Comparison of ENCODE assay signal across 9 cellular contexts in the genomic region with DNA sequence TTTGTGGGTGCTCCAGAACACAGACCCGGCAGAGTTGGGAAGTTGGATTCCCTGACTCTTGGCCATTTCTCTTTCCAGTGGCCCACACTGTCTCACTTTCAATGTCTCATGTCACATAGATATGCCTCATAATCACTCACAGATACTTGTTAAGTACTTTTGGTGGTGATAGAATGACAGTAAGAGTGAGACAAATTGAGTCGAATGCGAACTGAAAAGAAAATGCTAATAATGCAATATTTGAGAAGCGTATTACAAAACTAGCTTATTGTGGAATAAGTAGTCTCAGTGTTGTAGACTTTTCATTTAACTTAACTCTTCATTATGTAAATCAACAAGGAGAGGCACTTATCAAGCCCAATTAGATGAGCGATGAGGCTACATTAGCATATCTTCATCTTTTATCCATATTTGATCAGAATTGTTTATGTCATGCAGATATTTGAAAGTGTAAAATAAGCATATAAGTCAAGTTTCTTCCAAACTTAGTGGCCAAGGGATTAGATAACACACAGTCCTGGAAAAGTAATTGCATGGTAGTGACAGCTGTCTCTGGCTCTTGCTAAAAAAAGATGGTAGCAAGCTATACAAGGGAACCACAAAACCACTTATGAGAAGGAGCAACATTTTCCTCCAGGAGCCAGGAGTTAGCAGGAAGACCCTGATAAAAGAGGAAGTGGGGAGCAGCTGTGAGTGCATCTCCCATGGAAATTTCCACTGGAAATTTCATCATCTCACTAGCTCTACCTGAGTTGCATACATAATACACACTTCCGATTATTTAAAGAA.
"Had no signal": no experiment of that assay in that cellular context is flagged by ENCODE, and none has a peak within 500 bp of the region (broad histone marks: within the 10 kb centered on the region; RNA-seq: fewer than 3 reads in every experiment).

No MANE protein-coding gene starts in this region.

- H2AFZ ChIP-seq: GM23338 had no signal

- DNase-seq: H9, HCEC 1CT, IMR-90, KBM-7 had no signal

- H3K4me3 ChIP-seq: GM23338 had no signal

- ATAC-seq: GM23338 had no signal

- H3K9ac ChIP-seq: KMS-11 had no signal

- H3K4me2 ChIP-seq: GM23338, KMS-11 had no signal

- FAIRE-seq: H1, H54, HTR-8/SVneo had no signal

- H3K27ac ChIP-seq: KMS-11 had no signal
